In the genomic region with DNA sequence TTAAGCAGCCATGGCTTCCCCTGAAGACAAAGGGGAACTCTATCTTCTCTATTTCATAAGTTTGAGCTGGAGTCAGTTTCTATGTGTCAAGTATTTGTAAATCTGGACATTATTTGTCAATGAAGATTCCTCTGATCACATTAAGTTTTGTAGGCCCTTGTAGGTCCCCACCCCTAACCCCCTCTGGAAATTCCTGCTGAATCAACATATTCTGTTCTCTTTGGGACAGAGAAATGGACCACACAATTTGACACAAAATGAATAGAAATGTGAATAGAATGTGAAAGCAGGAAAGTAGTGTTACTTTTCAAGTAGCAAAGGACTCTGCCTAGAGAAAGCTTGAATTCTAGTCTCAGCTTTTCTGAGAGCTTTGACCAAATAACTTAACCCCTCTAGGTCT, we compare ENCODE assay signal across 18 cellular contexts.
"Had no signal": no experiment of that assay in that cellular context is flagged by ENCODE, and none has a peak within 500 bp of the region (broad histone marks: within the 10 kb centered on the region; RNA-seq: fewer than 3 reads in every experiment).

No MANE protein-coding gene starts in this region.

- H3K4me1 Mint-ChIP-seq: activated naive CD4-positive, alpha-beta T cell treated with anti-CD3 and anti-CD28 coated beads, Interleukin-2, amount 50 U/mL, for 24 hours; T-cell had no signal

- FAIRE-seq: colon, endometrium had no signal

- H3K4me3 ChIP-seq: adrenal gland, cardiac muscle cell, thoracic aorta had no signal

- ATAC-seq: esophagus mucosa; sciatic nerve; stimulated activated naive CD8-positive, alpha-beta T cell treated with anti-CD3 and anti-CD28 coated beads, Interleukin-15, amount 100 ng/mL, for 72 hours had no signal

- H3K27me3 ChIP-seq: adrenal gland, cardiac muscle cell had no signal

- H3K9me3 ChIP-seq: adrenal gland, thoracic aorta had no signal

- DNase-seq: activated CD4-positive, CD25-positive, alpha-beta regulatory T cell treated with anti-CD3 and anti-CD28 coated beads, Interleukin-2, amount 50 U/mL, for 72 hours; activated effector memory CD4-positive, alpha-beta T cell treated with anti-CD3 and anti-CD28 coated beads, Interleukin-2, amount 50 U/mL, for 16 hours; activated T-cell treated with anti-CD3 and anti-CD28 coated beads for 4 hours; adrenal gland; hypothalamus; left ventricle myocardium superior; nucleus accumbens; stimulated activated naive CD8-positive, alpha-beta T cell treated with anti-CD3 and anti-CD28 coated beads, Interleukin-15, amount 100 ng/mL, for 72 hours; T-cell; T-helper 9 cell had no signal

- H3K27ac Mint-ChIP-seq: activated naive CD4-positive, alpha-beta T cell treated with anti-CD3 and anti-CD28 coated beads, Interleukin-2, amount 50 U/mL, for 24 hours; stimulated activated naive CD8-positive, alpha-beta T cell treated with anti-CD3 and anti-CD28 coated beads, Interleukin-15, amount 100 ng/mL, for 72 hours had no signal

- H3K27me3 Mint-ChIP-seq: activated naive CD4-positive, alpha-beta T cell treated with anti-CD3 and anti-CD28 coated beads, Interleukin-2, amount 50 U/mL, for 24 hours; natural killer cell treated with Interleukin-12 subunit alpha and Interleukin-12 subunit beta and Interleukin-15 and Interleukin-18, amount 100 ng/mL, for 72 hours; stimulated activated naive CD8-positive, alpha-beta T cell treated with anti-CD3 and anti-CD28 coated beads, Interleukin-15, amount 100 ng/mL, for 72 hours; T-cell had no signal

- H3K36me3 Mint-ChIP-seq: natural killer cell treated with Interleukin-12 subunit alpha and Interleukin-12 subunit beta and Interleukin-15 and Interleukin-18, amount 100 ng/mL, for 72 hours; T-cell had no signal

- H3K4me1 ChIP-seq: adrenal gland had no signal

- H3K27ac ChIP-seq: adrenal gland, cardiac muscle cell, thoracic aorta had no signal

- H3K9me3 Mint-ChIP-seq: activated naive CD4-positive, alpha-beta T cell treated with anti-CD3 and anti-CD28 coated beads, Interleukin-2, amount 50 U/mL, for 24 hours; natural killer cell treated with Interleukin-12 subunit alpha and Interleukin-12 subunit beta and Interleukin-15 and Interleukin-18, amount 100 ng/mL, for 72 hours; stimulated activated naive CD8-positive, alpha-beta T cell treated with anti-CD3 and anti-CD28 coated beads, Interleukin-15, amount 100 ng/mL, for 72 hours; T-cell had no signal

- H3K36me3 ChIP-seq: adrenal gland, thoracic aorta had no signal

- H3K4me3 Mint-ChIP-seq: activated naive CD4-positive, alpha-beta T cell treated with anti-CD3 and anti-CD28 coated beads, Interleukin-2, amount 50 U/mL, for 24 hours; stimulated activated naive CD8-positive, alpha-beta T cell treated with anti-CD3 and anti-CD28 coated beads, Interleukin-15, amount 100 ng/mL, for 72 hours; T-cell had no signal
